In genomic region chr5:120874463-120874862, GRCh38 we compare ENCODE assay signal across 27 cellular contexts.
"Had no signal": no experiment of that assay in that cellular context is flagged by ENCODE, and none has a peak within 500 bp of the region (broad histone marks: within the 10 kb centered on the region; RNA-seq: fewer than 3 reads in every experiment).

No MANE protein-coding gene starts in this region.

- H3K9me3 ChIP-seq: colonic mucosa, esophagus muscularis mucosa, esophagus squamous epithelium, gastrocnemius medialis, gastroesophageal sphincter, heart left ventricle, heart right ventricle had no signal

- H2AFZ ChIP-seq: hepatocyte had no signal

- H3K4me2 ChIP-seq: hepatocyte had no signal

- ATAC-seq: effector memory CD8-positive, alpha-beta T cell; esophagus mucosa; foreskin keratinocyte; gastrocnemius medialis; gastroesophageal sphincter; heart left ventricle; heart right ventricle had no signal

- H3K27me3 ChIP-seq: colonic mucosa, dorsolateral prefrontal cortex, esophagus muscularis mucosa, esophagus squamous epithelium, foreskin keratinocyte, gastrocnemius medialis, gastroesophageal sphincter, heart left ventricle, heart right ventricle, hepatocyte had no signal

- FAIRE-seq: endometrium, endothelial cell of umbilical vein had no signal

- H3K36me3 ChIP-seq: colonic mucosa, esophagus muscularis mucosa, esophagus squamous epithelium, gastrocnemius medialis, gastroesophageal sphincter, heart left ventricle, heart right ventricle had no signal

- H3K79me2 ChIP-seq: hepatocyte had no signal

- DNase-seq: colonic mucosa; cortex of kidney; dermis blood vessel endothelial cell; dorsolateral prefrontal cortex; effector CD4-positive, alpha-beta T cell; effector CD8-positive, alpha-beta T cell; effector memory CD4-positive, alpha-beta T cell; effector memory CD8-positive, alpha-beta T cell; endodermal cell; erythroblast; esophagus squamous epithelium; foreskin keratinocyte; foreskin melanocyte; gastrocnemius medialis; glutamatergic neuron; head of caudate nucleus; heart left ventricle; heart right ventricle; hippocampal formation had no signal

- H3K4me1 ChIP-seq: colonic mucosa, esophagus muscularis mucosa, esophagus squamous epithelium, foreskin keratinocyte, gastrocnemius medialis, gastroesophageal sphincter, heart left ventricle, heart right ventricle had no signal

- H3K4me3 ChIP-seq: colonic mucosa, coronary artery, dorsolateral prefrontal cortex, esophagus muscularis mucosa, esophagus squamous epithelium, gastrocnemius medialis, gastroesophageal sphincter, heart left ventricle, heart right ventricle, hepatocyte had no signal

- H3K27ac ChIP-seq: colonic mucosa, coronary artery, dorsolateral prefrontal cortex, epithelial cell of prostate, esophagus muscularis mucosa, esophagus squamous epithelium, foreskin keratinocyte, gastrocnemius medialis, gastroesophageal sphincter, heart left ventricle, heart right ventricle, hepatocyte had no signal
